In the genomic region with DNA sequence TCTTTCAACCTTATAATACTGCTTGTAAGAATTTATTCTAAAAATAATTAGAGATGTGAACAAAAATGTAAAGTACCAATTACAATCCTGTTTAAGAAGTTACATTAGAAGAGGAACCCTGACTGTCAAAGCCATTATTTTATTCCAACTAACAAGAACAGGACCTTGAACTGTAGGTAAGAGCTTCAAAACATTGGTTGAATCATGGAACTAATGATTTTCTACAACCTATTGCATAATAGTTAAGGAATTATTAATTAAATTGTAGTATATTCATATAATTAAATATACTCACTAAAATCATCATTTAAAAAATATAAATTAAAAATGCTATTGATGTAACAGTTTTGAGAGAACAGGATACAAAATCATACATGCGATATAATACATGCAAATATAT, we compare ENCODE assay signal across 24 cellular contexts.
"Had no signal": no experiment of that assay in that cellular context is flagged by ENCODE, and none has a peak within 500 bp of the region (broad histone marks: within the 10 kb centered on the region; RNA-seq: fewer than 3 reads in every experiment).

No MANE protein-coding gene starts in this region.

- H3K27ac ChIP-seq: colonic mucosa, esophagus squamous epithelium, gastroesophageal sphincter, heart left ventricle, hepatocyte, left ventricle myocardium inferior, lower lobe of right lung had no signal

- H3K4me2 ChIP-seq: hepatocyte had no signal

- H3K27me3 ChIP-seq: colonic mucosa, esophagus squamous epithelium, gastroesophageal sphincter, heart left ventricle, hepatocyte had no signal

- DNase-seq: colonic mucosa; cortex of kidney; effector CD8-positive, alpha-beta T cell; effector memory CD8-positive, alpha-beta T cell; endodermal cell; erythroblast; esophagus squamous epithelium; foreskin fibroblast; foreskin melanocyte; heart left ventricle; hypothalamus; immature natural killer cell; islet precursor cell; kidney; kidney glomerular epithelial cell; left colon; left ventricle myocardium inferior; lower lobe of right lung; mesenchymal stem cell; mucosa of descending colon had no signal

- H2AFZ ChIP-seq: hepatocyte had no signal

- FAIRE-seq: endometrium had no signal

- H3K4me1 ChIP-seq: colonic mucosa, esophagus squamous epithelium, gastroesophageal sphincter, heart left ventricle, left ventricle myocardium inferior, lower lobe of right lung had no signal

- H3K9me3 ChIP-seq: colonic mucosa, esophagus squamous epithelium, gastroesophageal sphincter, heart left ventricle, left ventricle myocardium inferior, lower lobe of right lung, mucosa of descending colon had no signal

- H3K4me3 ChIP-seq: colonic mucosa, esophagus squamous epithelium, gastroesophageal sphincter, heart left ventricle, hepatocyte, left ventricle myocardium inferior, lower lobe of right lung, mucosa of descending colon had no signal

- H3K36me3 ChIP-seq: colonic mucosa, esophagus squamous epithelium, gastroesophageal sphincter, heart left ventricle, left ventricle myocardium inferior, lower lobe of right lung had no signal

- ATAC-seq: effector memory CD8-positive, alpha-beta T cell; esophagus mucosa; gastroesophageal sphincter; heart left ventricle; left colon; lower lobe of right lung; mucosa of descending colon had no signal
